In genomic region chr9:86730165-86730928, GRCh38 we compare ENCODE assay signal across 16 cellular contexts.
"Had no signal": no experiment of that assay in that cellular context is flagged by ENCODE, and none has a peak within 500 bp of the region (broad histone marks: within the 10 kb centered on the region; RNA-seq: fewer than 3 reads in every experiment).

No MANE protein-coding gene starts in this region.

- H3K36me3 Mint-ChIP-seq: activated naive CD4-positive, alpha-beta T cell treated with anti-CD3 and anti-CD28 coated beads, Interleukin-2, amount 10 ng/mL, durations not matched to agents 7 days and 5 days; natural killer cell treated with Interleukin-12 subunit alpha and Interleukin-12 subunit beta and Interleukin-15 and Interleukin-18, amount 100 ng/mL, for 72 hours had no signal

- H3K4me3 ChIP-seq: ascending aorta, coronary artery, thyroid gland had no signal

- H3K27ac Mint-ChIP-seq: activated CD4-positive, alpha-beta T cell treated with anti-CD3 and anti-CD28 coated beads, Interleukin-2, amount 10 ng/mL, durations not matched to agents 7 days and 5 days; activated CD8-positive, alpha-beta T cell treated with anti-CD3 and anti-CD28 coated beads, Interleukin-2, amount 10 ng/mL, durations not matched to agents 7 days and 5 days; activated naive CD4-positive, alpha-beta T cell treated with anti-CD3 and anti-CD28 coated beads, Interleukin-2, amount 10 ng/mL, durations not matched to agents 7 days and 5 days; immature natural killer cell; natural killer cell treated with Interleukin-12 subunit alpha and Interleukin-12 subunit beta and Interleukin-15 and Interleukin-18, amount 100 ng/mL, for 72 hours; T-helper 2 cell treated with Interferon-gamma antibody and Interleukin-4, amounts not matched to agents 5 μg/mL and 100 μg/mL, for 36 hours had no signal

- H3K36me3 ChIP-seq: ascending aorta, thyroid gland had no signal

- H3K4me1 Mint-ChIP-seq: activated CD4-positive, alpha-beta T cell treated with anti-CD3 and anti-CD28 coated beads, Interleukin-2, amount 10 ng/mL, durations not matched to agents 7 days and 5 days; activated naive CD4-positive, alpha-beta T cell treated with anti-CD3 and anti-CD28 coated beads, Interleukin-2, amount 10 ng/mL, durations not matched to agents 7 days and 5 days; immature natural killer cell had no signal

- ATAC-seq: activated CD8-positive, alpha-beta T cell treated with anti-CD3 and anti-CD28 coated beads, Interleukin-2, amount 10 ng/mL, durations not matched to agents 7 days and 5 days; activated T-cell treated with anti-CD3 and anti-CD28 coated beads, Interleukin-2, amount 50 U/mL, for 4 hours; natural killer cell treated with Interleukin-12 subunit alpha and Interleukin-12 subunit beta and Interleukin-15 and Interleukin-18, amount 100 ng/mL, for 72 hours had no signal

- H3K9me3 ChIP-seq: ascending aorta, thyroid gland had no signal

- H3K4me1 ChIP-seq: thyroid gland had no signal

- H3K9me3 Mint-ChIP-seq: activated CD4-positive, alpha-beta T cell treated with anti-CD3 and anti-CD28 coated beads, Interleukin-2, amount 10 ng/mL, durations not matched to agents 7 days and 5 days; activated naive CD4-positive, alpha-beta T cell treated with anti-CD3 and anti-CD28 coated beads, Interleukin-2, amount 10 ng/mL, durations not matched to agents 7 days and 5 days; activated T-cell treated with anti-CD3 and anti-CD28 coated beads, Interleukin-2, amount 50 U/mL, for 4 hours; immature natural killer cell; natural killer cell treated with Interleukin-12 subunit alpha and Interleukin-12 subunit beta and Interleukin-15 and Interleukin-18, amount 100 ng/mL, for 72 hours; T-helper 2 cell treated with Interferon-gamma antibody and Interleukin-4, amounts not matched to agents 5 μg/mL and 100 μg/mL, for 36 hours had no signal

- H3K27me3 ChIP-seq: ascending aorta, thyroid gland had no signal

- H3K27me3 Mint-ChIP-seq: activated CD4-positive, alpha-beta T cell treated with anti-CD3 and anti-CD28 coated beads, Interleukin-2, amount 10 ng/mL, durations not matched to agents 7 days and 5 days; activated naive CD4-positive, alpha-beta T cell treated with anti-CD3 and anti-CD28 coated beads, Interleukin-2, amount 10 ng/mL, durations not matched to agents 7 days and 5 days had no signal

- DNase-seq: activated CD4-positive, alpha-beta T cell treated with anti-CD3 and anti-CD28 coated beads, Interleukin-2, amount 10 ng/mL, durations not matched to agents 7 days and 5 days; activated CD8-positive, alpha-beta memory T cell treated with anti-CD3 and anti-CD28 coated beads, Interleukin-2, amount 50 U/mL, for 4 hours; activated CD8-positive, alpha-beta T cell treated with anti-CD3 and anti-CD28 coated beads, Interleukin-2, amount 10 ng/mL, durations not matched to agents 7 days and 5 days; activated naive CD4-positive, alpha-beta T cell treated with anti-CD3 and anti-CD28 coated beads, Interleukin-2, amount 10 ng/mL, durations not matched to agents 7 days and 5 days; activated T-cell treated with anti-CD3 and anti-CD28 coated beads, Interleukin-2, amount 50 U/mL, for 4 hours; erythroblast; immature natural killer cell; nucleus accumbens; posterior cingulate gyrus; stimulated activated CD4-positive, alpha-beta T cell treated with anti-CD3 and anti-CD28 coated beads, Interleukin-2, amount 100 ng/mL, for 24 hours; stimulated activated naive CD4-positive, alpha-beta T cell treated with Interleukin-2 at 50 U/mL for 16 hours; thyroid gland had no signal

- H3K4me3 Mint-ChIP-seq: activated CD4-positive, alpha-beta T cell treated with anti-CD3 and anti-CD28 coated beads, Interleukin-2, amount 10 ng/mL, durations not matched to agents 7 days and 5 days; activated CD8-positive, alpha-beta T cell treated with anti-CD3 and anti-CD28 coated beads, Interleukin-2, amount 10 ng/mL, durations not matched to agents 7 days and 5 days; activated naive CD4-positive, alpha-beta T cell treated with anti-CD3 and anti-CD28 coated beads, Interleukin-2, amount 10 ng/mL, durations not matched to agents 7 days and 5 days; activated T-cell treated with anti-CD3 and anti-CD28 coated beads, Interleukin-2, amount 50 U/mL, for 4 hours; immature natural killer cell; natural killer cell treated with Interleukin-12 subunit alpha and Interleukin-12 subunit beta and Interleukin-15 and Interleukin-18, amount 100 ng/mL, for 72 hours; T-helper 2 cell treated with Interferon-gamma antibody and Interleukin-4, amounts not matched to agents 5 μg/mL and 100 μg/mL, for 36 hours had no signal

- H3K27ac ChIP-seq: ascending aorta, coronary artery, thyroid gland had no signal
